9 cellular contexts compared by ENCODE assay signal in genomic region chr7:128266891-128267839, GRCh38. TPM values are rescaled to one million over a fixed set of nuclear protein-coding genes. Genes with fewer than 3 reads are reported as not detected.
DNase-seq lines count a peak whose midpoint lies in the region; ATAC-seq and TF ChIP-seq lines count a peak whose summit lies in the region.
"Had no signal": no experiment of that assay in that cellular context is flagged by ENCODE, and none has a peak within 500 bp of the region (broad histone marks: within the 10 kb centered on the region; RNA-seq: fewer than 3 reads in every experiment).

No MANE protein-coding gene starts in this region.

- TF ChIP-seq POLR2A in sigmoid colon (IDR thresholded peaks at IDR 0.05): no peak

- H2AFZ ChIP-seq in ACC112 (ENCODE audit: low read length, unreplicated experiment): peak overlapping the region; percentile 71

- intact Hi-C loops in sigmoid colon (cut with DNase I): no loop called here

- no peaks in the 10 kb centered on the region for H3K36me3 ChIP-seq in ACC112 (ENCODE audit: insufficient read depth, low read length)
- no peaks in the 10 kb centered on the region for H3K36me3 ChIP-seq in MG63
- no peaks in the 10 kb centered on the region for H3K36me3 ChIP-seq in iPS DF 6.9 (ENCODE audit: control insufficient read depth, insufficient read depth, low read length)
- no peaks in the 10 kb centered on the region for H3K36me3 ChIP-seq in sigmoid colon

- DNase-seq in MG63 (peak; percentile 81), astrocyte of the cerebellum (ENCODE audit: low read depth) (peak; percentile 13), iPS DF 6.9 (ENCODE audit: low read depth, low spot score) (peak; percentile 27), sigmoid colon (peak; percentile 86), NCI-H774 (lab: John Stamatoyannopoulos, UW) (no peak)
- DNase-seq: CD4-positive, CD25-positive, alpha-beta regulatory T cell had no signal

- H3K27me3 ChIP-seq in ACC112 (ENCODE audit: insufficient read depth, low read length) (peaks cover 10% of the 10 kb centered on the region; the same call in 1 of the 2 replicates), MG63 (no peaks in the 10 kb centered on the region), iPS DF 6.9 (ENCODE audit: control insufficient read depth, insufficient read depth, low read length) (no peaks in the 10 kb centered on the region), sigmoid colon (peaks cover 0 to 29% (median 5%) of the 10 kb centered on the region in 3 donors)

- no CpG with 5 or more reads among the region's 19 CpGs for WGBS in iPS DF 6.9 (ENCODE audit: insufficient coverage, insufficient read length)
- WGBS in sigmoid colon, 2 donors: 47 to 59% methylated on average over 19 of the region's 19 CpGs

- no peaks in the 10 kb centered on the region for H3K79me2 ChIP-seq in ACC112 (ENCODE audit: control insufficient read depth, insufficient read depth, low read length, unreplicated experiment)

- TF ChIP-seq CTCF in astrocyte of the cerebellum (IDR thresholded peaks at IDR 0.05; ENCODE audit: low read depth, low read length, missing control alignments) (peak; percentile 32), sigmoid colon (IDR thresholded peaks at IDR 0.05) (no peak)

- ATAC-seq in HG03196 (IDR thresholded peaks at IDR 0.05; ENCODE audit: unreplicated experiment) (no peak), GM18870 (IDR thresholded peaks at IDR 0.05; ENCODE audit: unreplicated experiment) (no peak)

- H3K9me3 ChIP-seq in MG63 (no peaks in the 10 kb centered on the region), iPS DF 6.9 (ENCODE audit: control insufficient read depth, insufficient read depth, low read length) (no peaks in the 10 kb centered on the region), sigmoid colon (no peaks in the 10 kb centered on the region)

- in situ Hi-C loops in astrocyte of the cerebellum (cut with HindIII; ENCODE audit: low sequenced_read_pairs): no loop called here

- peak overlapping the region; percentile 24; the same call in 1 of the 2 replicates for H3K27ac ChIP-seq in ACC112 (ENCODE audit: low read depth, low read length)
- H3K27ac ChIP-seq in iPS DF 6.9 (ENCODE audit: low read length): no peak overlapping the region
- H3K27ac ChIP-seq in sigmoid colon: peak overlapping the region; percentile 1 to 72 (median 54)

- peak overlapping the region; percentile 42 for H3K4me3 ChIP-seq in ACC112 (ENCODE audit: low read depth, low read length)
- H3K4me3 ChIP-seq in MG63: peak overlapping the region; percentile 27
- H3K4me3 ChIP-seq in astrocyte of the cerebellum (ENCODE audit: low read depth, low read length): peak overlapping the region; percentile 17
- H3K4me3 ChIP-seq in iPS DF 6.9 (ENCODE audit: low read length): no peak overlapping the region
- H3K4me3 ChIP-seq in sigmoid colon: peak overlapping the region in 3 of 4 donors; percentile 5 to 30 (median 24)

- peaks cover 16% of the 10 kb centered on the region for H3K4me1 ChIP-seq in ACC112 (ENCODE audit: control insufficient read depth, insufficient read depth, low read length, unreplicated experiment)
- H3K4me1 ChIP-seq in iPS DF 6.9 (ENCODE audit: control insufficient read depth, insufficient read depth, low read length): peaks cover 4% of the 10 kb centered on the region; the same call in 1 of the 2 replicates
- peaks cover 0 to 35% (median 21%) of the 10 kb centered on the region in 4 donors for H3K4me1 ChIP-seq in sigmoid colon

- TF ChIP-seq EP300 in sigmoid colon (IDR thresholded peaks at IDR 0.05): no peak

RNA-seq across cellular contexts. Expression of gene LEP, which starts 26.1 kb away (rescaled TPM):
- not detected in 2 replicates for total RNA-seq in MG63 (2014; rRNA removed; shearing (Covaris generic); ENCODE audit: low replicate concordance)
- total RNA-seq in sigmoid colon: 1 to 10 TPM in 1 of 4 donors, under 1 TPM in 2, not detected in 1; 0.16 to 1.4 (median 0.27) TPM
- polyA plus RNA-seq in sigmoid colon: 1 to 10 TPM in 1 of 3 donors, not detected in 2; 5.4 TPM
- total RNA-seq: CD4-positive, CD25-positive, alpha-beta regulatory T cell had no signal
- polyA plus RNA-seq: CD4-positive, CD25-positive, alpha-beta regulatory T cell had no signal
